2 cellular contexts compared by ENCODE assay signal in genomic region chr2:229170907-229171306, GRCh38.
TF ChIP-seq lines count a peak whose summit lies in the region.

No MANE protein-coding gene starts in this region.

TF ChIP-seq in liver, 16 proteins besides CTCF, POLR2A, EP300 and RAD21 (continued from another document):
- no peak for TF ChIP-seq ZBTB33 (IDR thresholded peaks at IDR 0.05)

TF ChIP-seq in HepG2, 621 proteins besides CTCF, POLR2A, EP300 and RAD21:
- TF ChIP-seq MNT (IDR thresholded peaks at IDR 0.05), result no peak
- no peak for TF ChIP-seq PRDM4 (CRISPR knock-in tag; IDR thresholded peaks at IDR 0.05; ENCODE audit: borderline replicate concordance)
- no peak for TF ChIP-seq HMGXB4 (CRISPR knock-in tag; IDR thresholded peaks at IDR 0.05; ENCODE audit: borderline replicate concordance in 1 of 2, low read depth in 1 of 2)
- TF ChIP-seq ZKSCAN5 (CRISPR knock-in tag; IDR thresholded peaks at IDR 0.05), result no peak
- TF ChIP-seq ZNF891 (CRISPR knock-in tag; IDR thresholded peaks at IDR 0.05), result no peak
- no peak for TF ChIP-seq NBN (conservative IDR thresholded peaks at IDR 0.05)
- no peak for TF ChIP-seq ZNF446 (CRISPR knock-in tag; IDR thresholded peaks at IDR 0.05)
- no peak for TF ChIP-seq ZNF282 (IDR thresholded peaks at IDR 0.05; ENCODE audit: partially characterized antibody)
- TF ChIP-seq ZNF142 (CRISPR knock-in tag; IDR thresholded peaks at IDR 0.05), result no peak
- no peak for TF ChIP-seq ZNF318 (CRISPR knock-in tag; IDR thresholded peaks at IDR 0.05)
- no peak for TF ChIP-seq CEBPG (CRISPR knock-in tag; IDR thresholded peaks at IDR 0.05)
- TF ChIP-seq XBP1 (CRISPR knock-in tag; IDR thresholded peaks at IDR 0.05), result no peak
- no peak for TF ChIP-seq ZNF253 (CRISPR knock-in tag; IDR thresholded peaks at IDR 0.05; ENCODE audit: borderline replicate concordance)
- no peak for TF ChIP-seq SYNCRIP (IDR thresholded peaks at IDR 0.05; ENCODE audit: insufficient read depth, low read depth, low read length)
- TF ChIP-seq NFYB (CRISPR knock-in tag; IDR thresholded peaks at IDR 0.05), result no peak
